Comparison of ENCODE assay signal across 19 cellular contexts in the genomic region with DNA sequence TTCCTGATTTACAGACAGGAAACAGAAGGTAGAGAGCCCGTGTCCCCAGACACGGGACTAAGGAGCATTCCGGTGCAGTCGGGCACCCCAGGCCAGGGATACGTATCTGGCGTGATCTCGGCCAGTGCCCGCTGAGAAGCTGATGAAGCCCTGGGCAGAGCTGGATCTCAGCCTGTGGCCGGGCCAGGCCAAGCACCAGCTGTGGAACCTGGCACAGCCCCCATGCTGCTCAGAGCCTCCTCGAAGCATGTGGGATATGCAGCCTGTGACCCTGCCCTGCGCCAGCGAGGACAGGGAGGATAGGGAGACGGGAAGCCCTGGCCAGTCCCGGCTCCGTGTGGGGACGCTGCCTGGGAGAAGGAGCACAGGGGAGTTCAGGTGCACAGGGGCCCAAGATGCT. TPM values are rescaled to one million over a fixed set of nuclear protein-coding genes. Genes with fewer than 3 reads are reported as not detected.
A peak's percentile ranks its signal among the peaks of the same experiment; 100 is the strongest.
DNase-seq lines count a peak whose midpoint lies in the region; ATAC-seq lines count a peak whose summit lies in the region.
"Had no signal": no experiment of that assay in that cellular context is flagged by ENCODE, and none has a peak within 500 bp of the region (broad histone marks: within the 10 kb centered on the region; RNA-seq: fewer than 3 reads in every experiment).

No MANE protein-coding gene starts in this region.

- no peak overlapping the region for H3K9ac ChIP-seq in neuronal stem cell (ENCODE audit: low read depth, low read length, poor library complexity)
- H3K9ac ChIP-seq: SK-N-SH had no signal

- H3K14ac ChIP-seq in neuronal stem cell (ENCODE audit: low read length) = peak overlapping the region; percentile 14

- H2BK5ac ChIP-seq in neuronal stem cell (ENCODE audit: low read length) = no peak overlapping the region

- H2AFZ ChIP-seq in neuronal stem cell (ENCODE audit: low read length) = no peak overlapping the region

- H3K18ac ChIP-seq in neuronal stem cell (ENCODE audit: low read length) = peak overlapping the region; percentile 15

- no peak overlapping the region for H3K4ac ChIP-seq in neuronal stem cell (ENCODE audit: low read length)

- no peaks in the 10 kb centered on the region for H3K9me3 Mint-ChIP-seq in stimulated activated naive CD8-positive, alpha-beta T cell treated with anti-CD3 and anti-CD28 coated beads, Interleukin-15, amount 100 ng/mL, for 72 hours

- H3K27me3 ChIP-seq in neuronal stem cell (ENCODE audit: control insufficient read depth in 3 of 3, insufficient read depth in 3 of 3, low read depth in 1 of 3, low read length in 3 of 3) = peaks cover 0 to 7% (median 0%) of the 10 kb centered on the region in 3 experiments

- peak overlapping the region; percentile 19 to 78 for H3K27ac Mint-ChIP-seq in stimulated activated naive CD8-positive, alpha-beta T cell treated with anti-CD3 and anti-CD28 coated beads, Interleukin-15, amount 100 ng/mL, for 72 hours

- H2BK15ac ChIP-seq in neuronal stem cell (ENCODE audit: low read length) = no peak overlapping the region

- H3K4me1 Mint-ChIP-seq in stimulated activated naive CD8-positive, alpha-beta T cell treated with anti-CD3 and anti-CD28 coated beads, Interleukin-15, amount 100 ng/mL, for 72 hours = peaks cover 64% of the 10 kb centered on the region

- no peaks in the 10 kb centered on the region for H3K9me3 ChIP-seq in neuronal stem cell (replicated peaks in 1 of 2; ENCODE audit: control insufficient read depth in 2 of 2, insufficient read depth in 1 of 2, low read depth in 1 of 2, low read length in 2 of 2)
- H3K9me3 ChIP-seq: SK-N-SH had no signal

- H3K4me2 ChIP-seq in neuronal stem cell (ENCODE audit: insufficient read depth, low read length, poor library complexity, severe bottlenecking) = no peak overlapping the region
- H3K4me2 ChIP-seq: SK-N-SH had no signal

- peaks cover 0 to 8% of the 10 kb centered on the region in 2 donors for H3K4me1 ChIP-seq in neuronal stem cell (ENCODE audit: control insufficient read depth in 2 of 2, insufficient read depth in 1 of 2, low read depth in 1 of 2, low read length in 2 of 2)

- H3K4me3 Mint-ChIP-seq in stimulated activated naive CD8-positive, alpha-beta T cell treated with anti-CD3 and anti-CD28 coated beads, Interleukin-15, amount 100 ng/mL, for 72 hours = no peak overlapping the region

- peaks cover 12% of the 10 kb centered on the region for H3K79me1 ChIP-seq in neuronal stem cell (ENCODE audit: low read depth, low read length)

- no peak overlapping the region for H3K23ac ChIP-seq in neuronal stem cell (ENCODE audit: low read depth, low read length, poor library complexity)

- no CpG with 5 or more reads among the region's 16 CpGs for WGBS in neuronal stem cell (ENCODE audit: extremely low coverage in 2 of 2, insufficient read length in 2 of 2, insufficient replicate concordance in 1 of 2), 2 donors

- H3K27me3 Mint-ChIP-seq in stimulated activated naive CD8-positive, alpha-beta T cell treated with anti-CD3 and anti-CD28 coated beads, Interleukin-15, amount 100 ng/mL, for 72 hours = no peaks in the 10 kb centered on the region

- H2BK120ac ChIP-seq in neuronal stem cell (ENCODE audit: low read depth, low read length) = no peak overlapping the region

- no peak for DNase-seq in stimulated activated naive CD8-positive, alpha-beta T cell treated with anti-CD3 and anti-CD28 coated beads, Interleukin-15, amount 100 ng/mL, for 72 hours
- no peak for DNase-seq in stimulated activated naive CD8-positive, alpha-beta T cell treated with anti-CD3 and anti-CD28 coated beads, Interleukin-15, Interleukin-2, amounts not matched to agents 100 U/mL and 50 U/mL, for 24 hours
- DNase-seq in globus pallidus (ENCODE audit: low spot score) (peak; percentile 27), neuronal stem cell (ENCODE audit: low spot score) (no peak), DMS53 (lab: John Stamatoyannopoulos, UW) (no peak)
- DNase-seq in activated CD4-positive, alpha-beta T cell treated with anti-CD3 and anti-CD28 coated beads for 1 hour = no peak
- DNase-seq: activated effector memory CD4-positive, alpha-beta T cell treated with anti-CD3 and anti-CD28 coated beads, Interleukin-2, amount 50 U/mL, for 16 hours; cortex of kidney; DMS79 treated with DMSO at 0.1 percent for 48 hours; Kasumi-1; NCI-H1048; NCI-H187 treated with DMSO at 0.1 percent for 48 hours; NCI-H2227 treated with DMSO at 0.1 percent for 48 hours; RPMI8226; SK-N-SH had no signal

- H3K27ac ChIP-seq in neuronal stem cell (replicated peaks; ENCODE audit: low read length) = no peak overlapping the region
- H3K27ac ChIP-seq: VCaP had no signal

- ATAC-seq in stimulated activated naive CD8-positive, alpha-beta T cell treated with anti-CD3 and anti-CD28 coated beads, Interleukin-15, amount 100 ng/mL, for 72 hours = no peak
- no peak for ATAC-seq in stimulated activated naive CD8-positive, alpha-beta T cell treated with anti-CD3 and anti-CD28 coated beads, Interleukin-15, Interleukin-2, amounts not matched to agents 100 U/mL and 50 U/mL, for 24 hours
- no peak for ATAC-seq in HG03354 (IDR thresholded peaks at IDR 0.05; ENCODE audit: poor library complexity, severe bottlenecking, unreplicated experiment)
- ATAC-seq in HG02571 (IDR thresholded peaks at IDR 0.05; ENCODE audit: unreplicated experiment) = no peak

- peak overlapping the region; percentile 41 for H2AK5ac ChIP-seq in neuronal stem cell (ENCODE audit: low read depth, low read length)

- H3K4me3 ChIP-seq in neuronal stem cell (ENCODE audit: low read length in 2 of 2) = no peak overlapping the region
- H3K4me3 ChIP-seq: GM12878 had no signal

- H4K8ac ChIP-seq in neuronal stem cell (ENCODE audit: low read depth, low read length) = no peak overlapping the region

- no peaks in the 10 kb centered on the region for H3K36me3 ChIP-seq in neuronal stem cell (replicated peaks in 1 of 2; ENCODE audit: control insufficient read depth in 2 of 2, insufficient read depth in 2 of 2, low read length in 2 of 2)

- no peak overlapping the region for H2BK12ac ChIP-seq in neuronal stem cell (ENCODE audit: low read length)

- H4K91ac ChIP-seq in neuronal stem cell (ENCODE audit: low read depth, low read length, poor library complexity) = no peak overlapping the region

RNA-seq across cellular contexts. Expression of gene PRR5, which starts 10.2 kb away (rescaled TPM):
- polyA plus RNA-seq in neuronal stem cell (2013, experiment 1 of 2) = 14.6 TPM
- 14.4 TPM for polyA plus RNA-seq in neuronal stem cell (2013, experiment 2 of 2)

RNA-seq across cellular contexts. Expression of gene ARHGAP8, which starts 40.2 kb away (rescaled TPM):
- 4.1 TPM for polyA plus RNA-seq in neuronal stem cell (2013, experiment 1 of 2)
- polyA plus RNA-seq in neuronal stem cell (2013, experiment 2 of 2) = 4.2 TPM
